Comparison of ENCODE assay signal across 22 cellular contexts in the genomic region with DNA sequence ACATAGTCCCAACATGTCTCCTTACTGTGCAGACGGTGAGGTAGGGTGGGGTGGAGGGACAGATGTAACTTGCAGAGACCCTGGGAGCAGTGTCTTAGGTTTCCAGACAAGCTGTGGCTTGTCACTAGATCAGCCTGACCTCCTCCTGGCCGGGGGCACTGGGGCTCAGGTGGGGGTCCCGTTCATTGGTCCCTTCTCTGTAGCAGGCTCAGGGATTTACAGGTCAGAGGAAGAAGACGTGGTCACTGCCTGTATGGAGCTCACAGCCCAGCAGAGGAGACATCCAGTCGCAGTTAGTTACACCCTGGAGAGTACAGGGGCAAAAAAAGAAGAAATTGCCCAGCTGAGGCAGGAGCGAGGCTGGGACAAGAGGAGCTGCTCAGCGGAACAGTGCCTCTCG. TPM values are rescaled to one million over a fixed set of nuclear protein-coding genes. Genes with fewer than 3 reads are reported as not detected.
DNase-seq lines count a peak whose midpoint lies in the region; ATAC-seq, FAIRE-seq and TF ChIP-seq lines count a peak whose summit lies in the region.
"Had no signal": no experiment of that assay in that cellular context is flagged by ENCODE, and none has a peak within 500 bp of the region (broad histone marks: within the 10 kb centered on the region; RNA-seq: fewer than 3 reads in every experiment).

No MANE protein-coding gene starts in this region.

- H3K27ac ChIP-seq in kidney (ENCODE audit: low read depth in 2 of 2, low read length in 2 of 2): peak overlapping the region; percentile 41 to 73
- no peak overlapping the region for H3K27ac ChIP-seq in sigmoid colon
- H3K27ac ChIP-seq in colonic mucosa: no peak overlapping the region
- H3K27ac ChIP-seq: 22Rv1, C4-2B, PC-9 had no signal

- TF ChIP-seq CTCF in kidney (IDR thresholded peaks at IDR 0.05; ENCODE audit: borderline replicate concordance, extremely low read depth, insufficient read depth) (no peak), sigmoid colon (IDR thresholded peaks at IDR 0.05) (no peak), colonic mucosa (IDR thresholded peaks at IDR 0.05) (no peak)

- no peaks in the 10 kb centered on the region for H3K36me3 ChIP-seq in kidney (ENCODE audit: control insufficient read depth in 1 of 2, insufficient read depth in 2 of 2, low read length in 2 of 2)
- H3K36me3 ChIP-seq in sigmoid colon: no peaks in the 10 kb centered on the region
- no peaks in the 10 kb centered on the region for H3K36me3 ChIP-seq in colonic mucosa
- H3K36me3 ChIP-seq: HAP-1 had no signal

- no peaks in the 10 kb centered on the region for H3K9me3 ChIP-seq in kidney (ENCODE audit: control insufficient read depth in 1 of 2, low read length in 2 of 2)
- no peaks in the 10 kb centered on the region for H3K9me3 ChIP-seq in sigmoid colon
- no peaks in the 10 kb centered on the region for H3K9me3 ChIP-seq in colonic mucosa
- H3K9me3 ChIP-seq: HAP-1 had no signal

- H3K4me3 ChIP-seq in kidney (ENCODE audit: low read length in 2 of 2) (no peak overlapping the region), sigmoid colon (no peak overlapping the region), colonic mucosa (no peak overlapping the region)
- H3K4me3 ChIP-seq: HAP-1, PC-9 had no signal

- peak; percentile 69 for FAIRE-seq in GM12892 (lab: Jason Lieb, UNC)
- FAIRE-seq in kidney (lab: Jason Lieb, UNC): no peak
- FAIRE-seq: D721Med, HepG2 had no signal

- DNase-seq in NCI-H2171 treated with DMSO at 0.1 percent for 48 hours (lab: John Stamatoyannopoulos, UW) (peak; percentile 15), NCI-H2171 (lab: John Stamatoyannopoulos, UW) (no peak), GM12892 (ENCODE audit: insufficient read length) (no peak), kidney (no peak), sigmoid colon (peak; percentile 56), DMS53 (lab: John Stamatoyannopoulos, UW) (no peak), colonic mucosa (no peak)
- DNase-seq: AML-193, DND-41, KG1, NCI-H1105 treated with DMSO at 0.1 percent for 48 hours, NCI-H1694 treated with DMSO at 0.1 percent for 48 hours, NCI-H2107, NCI-H345, NCI-H526, PC-9 had no signal

- WGBS in sigmoid colon, 2 donors: 85 to 90% methylated on average over 8 of the region's 8 CpGs

- no peak for TF ChIP-seq POLR2A in GM12892 (IDR thresholded peaks at IDR 0.05; ENCODE audit: low read depth, low read length)
- TF ChIP-seq POLR2A in sigmoid colon (IDR thresholded peaks at IDR 0.05): no peak

- peak overlapping the region in 1 of 2 donors; percentile 16 for H3K9ac ChIP-seq in kidney (ENCODE audit: low read length in 2 of 2)
- no peak overlapping the region for H3K9ac ChIP-seq in colonic mucosa (ENCODE audit: low read depth in 2 of 2, low read length in 2 of 2)

- H3K4me1 ChIP-seq in kidney (ENCODE audit: control insufficient read depth in 1 of 2, insufficient read depth in 1 of 2, low read depth in 1 of 2, low read length in 2 of 2) (peaks cover 32 to 35% of the 10 kb centered on the region in 2 donors), sigmoid colon (peaks cover 0 to 54% (median 44%) of the 10 kb centered on the region in 4 donors), colonic mucosa (no peaks in the 10 kb centered on the region)
- H3K4me1 ChIP-seq: HAP-1 had no signal

- no peak for ATAC-seq in HG02884 (IDR thresholded peaks at IDR 0.05; ENCODE audit: unreplicated experiment)
- ATAC-seq: HepG2 had no signal

- intact Hi-C loops in kidney (cut with DNase I): no loop called here
- intact Hi-C loops in sigmoid colon (cut with DNase I): no loop called here
- intact Hi-C loops in colonic mucosa (cut with DNase I): no loop called here

- TF ChIP-seq EP300 in sigmoid colon (IDR thresholded peaks at IDR 0.05): no peak

- no peaks in the 10 kb centered on the region for H3K27me3 ChIP-seq in sigmoid colon
- no peaks in the 10 kb centered on the region for H3K27me3 ChIP-seq in colonic mucosa

RNA-seq across cellular contexts. Expression of a gene that starts 22.0 kb away (rescaled TPM):
- 0.08 TPM for polyA plus RNA-seq in GM12892 (2012; ENCODE audit: missing spikeins)
- total RNA-seq in kidney (6.8 TPM), sigmoid colon (10 to 100 TPM in 2 of 4 donors, 1 to 10 TPM in 2; 6.7 to 18.3 (median 11.6) TPM), colonic mucosa (1 to 10 TPM; 1.2 to 1.4 TPM)
- polyA plus RNA-seq in kidney (ENCODE audit: insufficient read depth, low read depth, low replicate concordance) (5.9 TPM), sigmoid colon (1 to 10 TPM in 2 of 3 donors, under 1 TPM in 1; 0.23 to 1.8 (median 1.8) TPM)
- total RNA-seq: PC-9 had no signal

Comparison
In these comparisons a context has a peak if more than half of its experiments do, and no peak if none do; other contexts are left out.
1. DNase-seq: peak in NCI-H2171 treated with DMSO at 0.1 percent for 48 hours (single experiment) and sigmoid colon (single experiment); none in NCI-H2171 (single experiment), GM12892 (single experiment), kidney (single experiment), DMS53 (single experiment) and colonic mucosa (single experiment).
2. H3K27ac ChIP-seq: peak in kidney (2 of 2); none in sigmoid colon (0 of 4) and colonic mucosa (single experiment).